34 cellular contexts compared by ENCODE assay signal in the genomic region with DNA sequence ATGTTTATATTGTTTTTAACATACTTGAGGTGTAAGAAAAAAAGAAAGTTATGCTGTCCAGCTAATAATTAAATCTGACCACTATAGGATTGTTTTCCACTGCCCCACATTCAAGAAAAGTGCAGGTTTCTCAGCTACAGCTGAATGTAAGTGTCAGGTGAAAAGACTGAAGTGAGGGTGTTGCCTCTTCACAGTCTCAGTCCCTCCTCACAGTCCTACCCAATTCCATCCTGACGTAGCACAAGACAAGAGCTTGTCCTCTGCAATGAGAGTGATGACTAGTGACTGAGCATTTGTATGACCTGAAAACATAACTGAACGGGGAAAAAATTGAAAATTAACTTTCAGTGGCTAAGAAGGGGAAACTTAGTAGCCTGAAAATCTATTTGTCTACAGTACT.
"Had no signal": no experiment of that assay in that cellular context is flagged by ENCODE, and none has a peak within 500 bp of the region (broad histone marks: within the 10 kb centered on the region; RNA-seq: fewer than 3 reads in every experiment).

No MANE protein-coding gene starts in this region.

- H3K4me3 ChIP-seq: MG63 had no signal

- H3K27ac ChIP-seq: KMS-11 had no signal

- DNase-seq: Karpas-422, Kasumi-1, MG63, MM.1S, MV-4-11, NCI-H1048, NCI-H1092, NCI-H1092 treated with DMSO at 0.1 percent for 48 hours, NCI-H1105, NCI-H1105 treated with DMSO at 0.1 percent for 48 hours, NCI-H1417, NCI-H1417 treated with DMSO at 0.1 percent for 48 hours, NCI-H1436, NCI-H1436 treated with DMSO at 0.1 percent for 48 hours, NCI-H146, NCI-H1694, NCI-H1694 treated with DMSO at 0.1 percent for 48 hours, NCI-H187, NCI-H187 treated with DMSO at 0.1 percent for 48 hours, NCI-H1930, NCI-H2029, NCI-H2029 treated with DMSO at 0.1 percent for 48 hours, NCI-H2081, NCI-H2081 treated with DMSO at 0.1 percent for 48 hours, NCI-H2107, NCI-H2171, NCI-H2171 treated with DMSO at 0.1 percent for 48 hours, NCI-H2227 treated with DMSO at 0.1 percent for 48 hours, NCI-H226, NCI-H345, NCI-H446 treated with DMSO at 0.1 percent for 48 hours, NCI-H510A, NCI-H510A treated with DMSO at 0.1 percent for 48 hours had no signal

- H3K9me3 ChIP-seq: MG63 had no signal

- H3K4me2 ChIP-seq: KMS-11 had no signal

- H3K27me3 ChIP-seq: MG63 had no signal

- H3K36me3 ChIP-seq: MG63 had no signal
